1 cellular context compared by ENCODE assay signal in the genomic region with DNA sequence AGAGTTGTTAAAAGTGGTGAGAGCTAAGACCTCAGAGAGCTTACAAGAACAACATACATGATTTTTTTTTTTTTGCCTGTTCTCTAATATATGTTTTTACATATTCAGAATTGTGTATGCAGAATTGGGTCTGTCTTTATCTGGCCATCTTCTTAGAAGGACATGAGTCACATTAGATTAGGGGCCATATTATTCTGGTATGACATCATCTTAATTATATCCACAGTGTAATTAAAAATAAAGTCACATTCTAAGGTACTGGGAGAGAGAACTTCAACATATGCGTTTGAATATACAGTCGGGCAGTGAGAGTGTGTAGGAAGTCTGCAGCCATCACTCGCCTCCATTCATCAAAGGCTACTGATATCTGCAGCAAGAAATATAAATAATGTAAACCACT.
TF ChIP-seq lines count a peak whose summit lies in the region.

No MANE protein-coding gene starts in this region.

TF ChIP-seq in GM23338, 12 proteins besides CTCF, POLR2A, EP300 and RAD21 (continued from another document):
- TF ChIP-seq, protein P1, sequence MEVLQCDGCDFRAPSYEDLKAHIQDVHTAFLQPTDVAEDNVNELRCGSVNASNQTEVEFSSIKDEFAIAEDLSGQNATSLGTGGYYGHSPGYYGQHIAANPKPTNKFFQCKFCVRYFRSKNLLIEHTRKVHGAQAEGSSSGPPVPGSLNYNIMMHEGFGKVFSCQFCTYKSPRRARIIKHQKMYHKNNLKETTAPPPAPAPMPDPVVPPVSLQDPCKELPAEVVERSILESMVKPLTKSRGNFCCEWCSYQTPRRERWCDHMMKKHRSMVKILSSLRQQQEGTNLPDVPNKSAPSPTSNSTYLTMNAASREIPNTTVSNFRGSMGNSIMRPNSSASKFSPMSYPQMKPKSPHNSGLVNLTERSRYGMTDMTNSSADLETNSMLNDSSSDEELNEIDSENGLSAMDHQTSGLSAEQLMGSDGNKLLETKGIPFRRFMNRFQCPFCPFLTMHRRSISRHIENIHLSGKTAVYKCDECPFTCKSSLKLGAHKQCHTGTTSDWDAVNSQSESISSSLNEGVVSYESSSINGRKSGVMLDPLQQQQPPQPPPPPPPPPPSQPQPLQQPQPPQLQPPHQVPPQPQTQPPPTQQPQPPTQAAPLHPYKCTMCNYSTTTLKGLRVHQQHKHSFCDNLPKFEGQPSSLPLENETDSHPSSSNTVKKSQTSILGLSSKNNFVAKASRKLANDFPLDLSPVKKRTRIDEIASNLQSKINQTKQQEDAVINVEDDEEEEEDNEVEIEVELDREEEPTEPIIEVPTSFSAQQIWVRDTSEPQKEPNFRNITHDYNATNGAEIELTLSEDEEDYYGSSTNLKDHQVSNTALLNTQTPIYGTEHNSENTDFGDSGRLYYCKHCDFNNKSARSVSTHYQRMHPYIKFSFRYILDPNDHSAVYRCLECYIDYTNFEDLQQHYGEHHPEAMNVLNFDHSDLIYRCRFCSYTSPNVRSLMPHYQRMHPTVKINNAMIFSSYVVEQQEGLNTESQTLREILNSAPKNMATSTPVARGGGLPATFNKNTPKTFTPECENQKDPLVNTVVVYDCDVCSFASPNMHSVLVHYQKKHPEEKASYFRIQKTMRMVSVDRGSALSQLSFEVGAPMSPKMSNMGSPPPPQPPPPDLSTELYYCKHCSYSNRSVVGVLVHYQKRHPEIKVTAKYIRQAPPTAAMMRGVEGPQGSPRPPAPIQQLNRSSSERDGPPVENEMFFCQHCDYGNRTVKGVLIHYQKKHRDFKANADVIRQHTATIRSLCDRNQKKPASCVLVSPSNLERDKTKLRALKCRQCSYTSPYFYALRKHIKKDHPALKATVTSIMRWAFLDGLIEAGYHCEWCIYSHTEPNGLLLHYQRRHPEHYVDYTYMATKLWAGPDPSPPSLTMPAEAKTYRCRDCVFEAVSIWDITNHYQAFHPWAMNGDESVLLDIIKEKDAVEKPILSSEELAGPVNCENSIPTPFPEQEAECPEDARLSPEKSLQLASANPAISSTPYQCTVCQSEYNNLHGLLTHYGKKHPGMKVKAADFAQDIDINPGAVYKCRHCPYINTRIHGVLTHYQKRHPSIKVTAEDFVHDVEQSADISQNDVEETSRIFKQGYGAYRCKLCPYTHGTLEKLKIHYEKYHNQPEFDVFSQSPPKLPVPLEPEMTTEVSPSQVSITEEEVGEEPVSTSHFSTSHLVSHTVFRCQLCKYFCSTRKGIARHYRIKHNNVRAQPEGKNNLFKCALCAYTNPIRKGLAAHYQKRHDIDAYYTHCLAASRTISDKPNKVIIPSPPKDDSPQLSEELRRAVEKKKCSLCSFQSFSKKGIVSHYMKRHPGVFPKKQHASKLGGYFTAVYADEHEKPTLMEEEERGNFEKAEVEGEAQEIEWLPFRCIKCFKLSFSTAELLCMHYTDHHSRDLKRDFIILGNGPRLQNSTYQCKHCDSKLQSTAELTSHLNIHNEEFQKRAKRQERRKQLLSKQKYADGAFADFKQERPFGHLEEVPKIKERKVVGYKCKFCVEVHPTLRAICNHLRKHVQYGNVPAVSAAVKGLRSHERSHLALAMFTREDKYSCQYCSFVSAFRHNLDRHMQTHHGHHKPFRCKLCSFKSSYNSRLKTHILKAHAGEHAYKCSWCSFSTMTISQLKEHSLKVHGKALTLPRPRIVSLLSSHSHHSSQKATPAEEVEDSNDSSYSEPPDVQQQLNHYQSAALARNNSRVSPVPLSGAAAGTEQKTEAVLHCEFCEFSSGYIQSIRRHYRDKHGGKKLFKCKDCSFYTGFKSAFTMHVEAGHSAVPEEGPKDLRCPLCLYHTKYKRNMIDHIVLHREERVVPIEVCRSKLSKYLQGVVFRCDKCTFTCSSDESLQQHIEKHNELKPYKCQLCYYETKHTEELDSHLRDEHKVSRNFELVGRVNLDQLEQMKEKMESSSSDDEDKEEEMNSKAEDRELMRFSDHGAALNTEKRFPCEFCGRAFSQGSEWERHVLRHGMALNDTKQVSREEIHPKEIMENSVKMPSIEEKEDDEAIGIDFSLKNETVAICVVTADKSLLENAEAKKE (CRISPR knock-in tag; IDR thresholded peaks at IDR 0.05): no peak
- no peak for TF ChIP-seq JUNB (IDR thresholded peaks at IDR 0.05; ENCODE audit: unreplicated experiment)
TF ChIP-seq in GM23338: peak in this region for 0.
